In genomic region chr1:156571261-156571958, GRCh38 we compare ENCODE assay signal across 8 cellular contexts. TPM values are rescaled to one million over a fixed set of nuclear protein-coding genes. Genes with fewer than 3 reads are reported as not detected.
A peak's percentile ranks its signal among the peaks of the same experiment; 100 is the strongest.
DNase-seq lines count a peak whose midpoint lies in the region; ATAC-seq and TF ChIP-seq lines count a peak whose summit lies in the region.

No MANE protein-coding gene starts in this region.

- peak overlapping the region; percentile 93 for H3K4me3 ChIP-seq in LNCaP clone FGC (ENCODE audit: low read depth, low read length)
- no peak overlapping the region for H3K4me3 ChIP-seq in gastroesophageal sphincter

- H3K4me3 Mint-ChIP-seq in naive thymus-derived CD8-positive, alpha-beta T cell = peak overlapping the region in 8 of 10 donors; percentile 23 to 92 (median 84)

- peaks cover 0 to 20% (median 6%) of the 10 kb centered on the region in 3 donors for H3K4me1 ChIP-seq in gastroesophageal sphincter

- no peaks in the 10 kb centered on the region for H3K36me3 Mint-ChIP-seq in naive thymus-derived CD8-positive, alpha-beta T cell

- POLR2A ChIA-PET in naive thymus-derived CD8-positive, alpha-beta T cell (lab: Charles Lee) = interaction anchor here (0.6 to 2.5 kb wide), 5 partner anchors 11 to 613 kb away, joined by 3 to 12 read pairs (median 5); no protein-coding TSS in a partner anchor

- ATAC-seq in naive thymus-derived CD8-positive, alpha-beta T cell = no peak
- ATAC-seq in gastroesophageal sphincter = no peak

- TF ChIP-seq CTCF in LNCaP clone FGC (IDR thresholded peaks at IDR 0.05; ENCODE audit: control insufficient read depth, extremely low read depth, insufficient read depth) = no peak
- TF ChIP-seq CTCF in gastroesophageal sphincter (IDR thresholded peaks at IDR 0.05) = no peak

- no peak for TF ChIP-seq POLR2A in gastroesophageal sphincter (IDR thresholded peaks at IDR 0.05)

- no peak for TF ChIP-seq EP300 in gastroesophageal sphincter (IDR thresholded peaks at IDR 0.05)

- peaks cover 12 to 20% (median 17%) of the 10 kb centered on the region in 4 donors for H3K4me1 Mint-ChIP-seq in naive thymus-derived CD8-positive, alpha-beta T cell

- no peaks in the 10 kb centered on the region for H3K9me3 ChIP-seq in gastroesophageal sphincter

- 5 to 6% methylated on average over 3 to 4 of the region's 4 CpGs for WGBS in gastroesophageal sphincter (ENCODE audit: low coverage in 1 of 2), 2 donors

- H3K27ac Mint-ChIP-seq in naive thymus-derived CD8-positive, alpha-beta T cell = no peak overlapping the region

- peaks cover 16 to 37% (median 28%) of the 10 kb centered on the region in 5 donors for H3K27me3 Mint-ChIP-seq in naive thymus-derived CD8-positive, alpha-beta T cell

- peaks cover 12% of the 10 kb centered on the region for H3K27me3 ChIP-seq in gastroesophageal sphincter

- H3K27ac ChIP-seq in gastroesophageal sphincter = no peak overlapping the region

- DNase-seq in DMS79 treated with DMSO at 0.1 percent for 48 hours (lab: John Stamatoyannopoulos, UW) (peak; percentile 17), LNCaP clone FGC (ENCODE audit: low read depth) (no peak), astrocyte of the hippocampus (ENCODE audit: low read depth, low spot score) (peak; percentile 82), NCI-H510A (lab: John Stamatoyannopoulos, UW) (no peak), NCI-H2171 treated with DMSO at 0.1 percent for 48 hours (lab: John Stamatoyannopoulos, UW) (no peak), SK-N-DZ (ENCODE audit: low spot score) (no peak)
- no peak for DNase-seq in naive thymus-derived CD8-positive, alpha-beta T cell

- no peaks in the 10 kb centered on the region for H3K9me3 Mint-ChIP-seq in naive thymus-derived CD8-positive, alpha-beta T cell

- H3K36me3 ChIP-seq in gastroesophageal sphincter = no peaks in the 10 kb centered on the region

RNA-seq across cellular contexts. Expression of gene IQGAP3, which starts 1.0 kb away (rescaled TPM):
- total RNA-seq in naive thymus-derived CD8-positive, alpha-beta T cell = under 1 TPM in 1 of 2 experiments, not detected in 1; 0.08 TPM
- not detected for polyA plus RNA-seq in naive thymus-derived CD8-positive, alpha-beta T cell
- total RNA-seq in gastroesophageal sphincter = under 1 TPM in 3 of 4 donors, not detected in 1; 0.27 to 0.58 (median 0.42) TPM
- 21.6 and 24.0 TPM in 2 replicates for polyA plus RNA-seq in SK-N-DZ (2014; cell fraction: cytosol; rRNA removed)
- polyA plus RNA-seq in SK-N-DZ (2014; cell fraction: nucleus; rRNA removed) = 110 and 166 TPM in 2 replicates

RNA-seq across cellular contexts. Expression of gene TTC24, which starts 8.1 kb away (rescaled TPM):
- total RNA-seq in naive thymus-derived CD8-positive, alpha-beta T cell = 10 to 100 TPM; 41.3 to 44.3 TPM
- polyA plus RNA-seq in naive thymus-derived CD8-positive, alpha-beta T cell = 1 to 10 TPM; 3.8 to 6.7 (median 6.7) TPM
- not detected for total RNA-seq in gastroesophageal sphincter
- 0.44 TPM in 1 of 2 replicates, not detected in the other for polyA plus RNA-seq in SK-N-DZ (2014; cell fraction: cytosol; rRNA removed)
- 0.15 and 0.95 TPM in 2 replicates for polyA plus RNA-seq in SK-N-DZ (2014; cell fraction: nucleus; rRNA removed)

RNA-seq across cellular contexts. Expression of gene NAXE, which starts 20.2 kb away (rescaled TPM):
- 10 to 100 TPM; 39.7 to 42.1 TPM for total RNA-seq in naive thymus-derived CD8-positive, alpha-beta T cell
- polyA plus RNA-seq in naive thymus-derived CD8-positive, alpha-beta T cell = 100 to 1,000 TPM in 2 of 3 donors, 10 to 100 TPM in 1; 85.6 to 124 (median 103) TPM
- 10 to 100 TPM; 65.1 to 93.6 (median 73.4) TPM for total RNA-seq in gastroesophageal sphincter
- 86.4 and 99.9 TPM in 2 replicates for polyA plus RNA-seq in SK-N-DZ (2014; cell fraction: cytosol; rRNA removed)
- 46.6 and 66.0 TPM in 2 replicates for polyA plus RNA-seq in SK-N-DZ (2014; cell fraction: nucleus; rRNA removed)

RNA-seq across cellular contexts. Expression of gene GPATCH4, which starts 29.9 kb away (rescaled TPM):
- 10 to 100 TPM; 44.2 to 45.1 TPM for total RNA-seq in naive thymus-derived CD8-positive, alpha-beta T cell
- polyA plus RNA-seq in naive thymus-derived CD8-positive, alpha-beta T cell = 10 to 100 TPM; 27.3 to 70.4 (median 42.0) TPM
- 10 to 100 TPM; 18.4 to 37.2 (median 24.0) TPM for total RNA-seq in gastroesophageal sphincter
- polyA plus RNA-seq in SK-N-DZ (2014; cell fraction: cytosol; rRNA removed) = 23.0 and 26.2 TPM in 2 replicates
- polyA plus RNA-seq in SK-N-DZ (2014; cell fraction: nucleus; rRNA removed) = 37.6 and 44.8 TPM in 2 replicates

RNA-seq across cellular contexts. Expression of gene HAPLN2, which starts 47.8 kb away (rescaled TPM):
- total RNA-seq in naive thymus-derived CD8-positive, alpha-beta T cell = under 1 TPM; 0.39 to 0.58 TPM
- polyA plus RNA-seq in naive thymus-derived CD8-positive, alpha-beta T cell = not detected
- total RNA-seq in gastroesophageal sphincter = 1 to 10 TPM in 2 of 4 donors, under 1 TPM in 2; 0.13 to 3.0 (median 1.2) TPM
- polyA plus RNA-seq in SK-N-DZ (2014; cell fraction: cytosol; rRNA removed) = not detected in 2 replicates
- 1.5 and 2.5 TPM in 2 replicates for polyA plus RNA-seq in SK-N-DZ (2014; cell fraction: nucleus; rRNA removed)

Comparison
In these comparisons a context has a peak if more than half of its experiments do, and no peak if none do; other contexts are left out.
1. DNase-seq: peak in DMS79 treated with DMSO at 0.1 percent for 48 hours (single experiment) and astrocyte of the hippocampus (single experiment); none in LNCaP clone FGC (single experiment), naive thymus-derived CD8-positive, alpha-beta T cell (0 of 10), NCI-H510A (single experiment), NCI-H2171 treated with DMSO at 0.1 percent for 48 hours (single experiment) and SK-N-DZ (single experiment).
2. RNA of gene TTC24, which starts 8.1 kb away (total RNA-seq): 41.3 to 44.3 TPM in naive thymus-derived CD8-positive, alpha-beta T cell; not detected in gastroesophageal sphincter; every median in the first group is over 10 times any median in the second.